Comparison of ENCODE assay signal across 8 cellular contexts in genomic region chr6:166420351-166420750, GRCh38. TPM values are rescaled to one million over a fixed set of nuclear protein-coding genes. Genes with fewer than 3 reads are reported as not detected.
DNase-seq lines count a peak whose midpoint lies in the region; ATAC-seq, FAIRE-seq and TF ChIP-seq lines count a peak whose summit lies in the region.

No MANE protein-coding gene starts in this region.

- no peak for TF ChIP-seq POLR2A in right lobe of liver (IDR thresholded peaks at IDR 0.05)
- TF ChIP-seq POLR2A in GM12892 (IDR thresholded peaks at IDR 0.05; ENCODE audit: low read depth, low read length), result no peak

- H3K9me3 ChIP-seq in CD4-positive, alpha-beta memory T cell (ENCODE audit: control insufficient read depth in 1 of 2, low read length in 2 of 2), result no peaks in the 10 kb centered on the region
- H3K9me3 ChIP-seq in Loucy (ENCODE audit: insufficient read depth, low read depth, low read length) (no peaks in the 10 kb centered on the region), right lobe of liver (no peaks in the 10 kb centered on the region)

- CTCF ChIA-PET in CD4-positive, alpha-beta memory T cell (lab: Charles Lee; ENCODE audit: partially characterized antibody), result interaction anchor here (1.5 to 4.8 kb wide), 3 partner anchors 9 to 22 kb away, joined by 4 to 21 read pairs (median 5); no protein-coding TSS in a partner anchor

- H3K27me3 ChIP-seq in CD4-positive, alpha-beta memory T cell (ENCODE audit: insufficient read depth, low read length), result no peaks in the 10 kb centered on the region
- H3K27me3 ChIP-seq in Loucy (ENCODE audit: insufficient read depth, low read length, poor library complexity, severe bottlenecking) (no peaks in the 10 kb centered on the region), right lobe of liver (no peaks in the 10 kb centered on the region)

- no peaks in the 10 kb centered on the region for H3K36me3 ChIP-seq in CD4-positive, alpha-beta memory T cell (ENCODE audit: insufficient read depth, low read length)
- H3K36me3 ChIP-seq in Loucy (ENCODE audit: insufficient read depth, low read length) (no peaks in the 10 kb centered on the region), right lobe of liver (no peaks in the 10 kb centered on the region)

- peaks cover 64% of the 10 kb centered on the region for H3K4me1 ChIP-seq in CD4-positive, alpha-beta memory T cell (ENCODE audit: insufficient read depth, low read length)
- H3K4me1 ChIP-seq in Loucy (ENCODE audit: insufficient read depth, low read length, poor library complexity, severe bottlenecking), result peaks cover 61% of the 10 kb centered on the region
- peaks cover 0 to 17% (median 0%) of the 10 kb centered on the region in 4 donors for H3K4me1 ChIP-seq in right lobe of liver

- POLR2A ChIA-PET in CD4-positive, alpha-beta memory T cell (lab: Charles Lee; ENCODE audit: partially characterized antibody), result interaction anchor here (1.6 to 3.4 kb wide), 4 partner anchors 15 to 121 kb away, joined by 5 to 28 read pairs (median 9); no protein-coding TSS in a partner anchor

- H3K9ac ChIP-seq in Loucy (ENCODE audit: low read depth, low read length, poor library complexity, severe bottlenecking), result peak overlapping the region; percentile 61

- H3K27me3 Mint-ChIP-seq in CD4-positive, alpha-beta memory T cell, result peaks cover 0 to 4% of the 10 kb centered on the region in 2 donors

- peak overlapping the region in 5 of 8 donors; percentile 23 to 55 (median 40) for H3K4me3 Mint-ChIP-seq in CD4-positive, alpha-beta memory T cell

- peaks cover 15 to 17% of the 10 kb centered on the region in 2 donors for H3K36me3 Mint-ChIP-seq in CD4-positive, alpha-beta memory T cell

- H4K20me1 ChIP-seq in Loucy (ENCODE audit: insufficient read depth, low read length, poor library complexity, severe bottlenecking), result no peaks in the 10 kb centered on the region

- no peak overlapping the region for H3K4me3 ChIP-seq in CD4-positive, alpha-beta memory T cell (ENCODE audit: low read length in 2 of 2)
- H3K4me3 ChIP-seq in Loucy (ENCODE audit: low read length, poor library complexity, severe bottlenecking) (no peak overlapping the region), choroid plexus epithelial cell (ENCODE audit: low read depth, low read length) (no peak overlapping the region), right lobe of liver (no peak overlapping the region)

- no peaks in the 10 kb centered on the region for H3K79me2 ChIP-seq in Loucy (ENCODE audit: insufficient read depth, low read length)

- in situ Hi-C loops in G401 (cut with HindIII; ENCODE audit: low sequenced_read_pairs), result no loop called here

- H3K27ac ChIP-seq in CD4-positive, alpha-beta memory T cell (ENCODE audit: low read depth, low read length), result peak overlapping the region; percentile 42
- no peak overlapping the region for H3K27ac ChIP-seq in right lobe of liver

- peaks cover 12% of the 10 kb centered on the region; the same call in 1 of the 2 replicates for H3F3A ChIP-seq in Loucy (ENCODE audit: low read depth)

- no peaks in the 10 kb centered on the region; the same call in 1 of the 2 replicates for H3K9me2 ChIP-seq in Loucy (replicated peaks; ENCODE audit: low read depth, low read length)

- H3K27ac Mint-ChIP-seq in CD4-positive, alpha-beta memory T cell, result peak overlapping the region; percentile 96 to 99 (median 98)

- TF ChIP-seq CTCF in Loucy (conservative IDR thresholded peaks at IDR 0.05; ENCODE audit: low read length) (peak; percentile 46), choroid plexus epithelial cell (conservative IDR thresholded peaks at IDR 0.05; ENCODE audit: low read depth, low read length) (peak; percentile 56), right lobe of liver (IDR thresholded peaks at IDR 0.05) (peak; percentile 30 to 47 (median 37))

- H3K9me3 Mint-ChIP-seq in CD4-positive, alpha-beta memory T cell, result peaks cover 2 to 15% (median 4%) of the 10 kb centered on the region in 8 donors

- no peak for DNase-seq in CD4-positive, alpha-beta memory T cell
- DNase-seq in choroid plexus epithelial cell (ENCODE audit: low read depth) (peak; percentile 79), right lobe of liver (no peak), G401 (ENCODE audit: low spot score) (no peak), GM12892 (ENCODE audit: insufficient read length) (no peak), DMS 273 (lab: John Stamatoyannopoulos, UW; ENCODE audit: unreplicated experiment) (no peak)

- peaks cover 49 to 63% (median 59%) of the 10 kb centered on the region in 4 donors for H3K4me1 Mint-ChIP-seq in CD4-positive, alpha-beta memory T cell

- WGBS in right lobe of liver (ENCODE audit: insufficient coverage, low coverage, low lambda C conversion rate, missing lambda C conversion rate), result 27% methylated on average over 3 of the region's 6 CpGs

- H3K4me2 ChIP-seq in Loucy (ENCODE audit: low read depth, low read length, poor library complexity, severe bottlenecking), result peak overlapping the region; percentile 66

- no peak for FAIRE-seq in GM12892 (lab: Jason Lieb, UNC)

- H2AFZ ChIP-seq in Loucy (ENCODE audit: low read length), result no peak overlapping the region

- intact Hi-C loops in CD4-positive, alpha-beta memory T cell (cut with micrococcal nuclease), result no loop called here
- intact Hi-C loops in right lobe of liver (cut with DNase I), result no loop called here

- ATAC-seq in right lobe of liver, result peak; percentile 86 to 96 (median 92)
- no peak for ATAC-seq in HG03571 (IDR thresholded peaks at IDR 0.05; ENCODE audit: unreplicated experiment)

RNA-seq across cellular contexts. Expression of gene MPC1, which starts 37.6 kb away (rescaled TPM):
- 10 to 100 TPM; 33.1 to 34.7 TPM for total RNA-seq in CD4-positive, alpha-beta memory T cell
- 10 to 100 TPM; 57.2 to 85.0 TPM for polyA plus RNA-seq in CD4-positive, alpha-beta memory T cell
- total RNA-seq in right lobe of liver, result 100 to 1,000 TPM; 102 to 298 (median 180) TPM
- 28.7 and 37.0 TPM in 2 replicates for total RNA-seq in G401 (2014; rRNA removed; shearing (Covaris generic))
- polyA plus RNA-seq in GM12892 (2012; ENCODE audit: missing spikeins), result 92.3 TPM
